Comparison of ENCODE assay signal across 4 cellular contexts in genomic region chr19:45881909-45882528, GRCh38.
TF ChIP-seq lines count a peak whose summit lies in the region.

No MANE protein-coding gene starts in this region.

TF ChIP-seq in SK-N-SH, 30 proteins besides CTCF, POLR2A, EP300 and RAD21:
- TF ChIP-seq IRF3 (IDR thresholded peaks at IDR 0.05; ENCODE audit: low read depth, low read length), result no peak
- no peak for TF ChIP-seq USF2 (IDR thresholded peaks at IDR 0.05; ENCODE audit: borderline replicate concordance, low read depth, low read length)

TF ChIP-seq in SK-N-SH treated with all-trans-retinoic acid at 6 μM for 48 hours, 23 proteins besides CTCF, POLR2A, EP300 and RAD21:
- TF ChIP-seq, protein P1, sequence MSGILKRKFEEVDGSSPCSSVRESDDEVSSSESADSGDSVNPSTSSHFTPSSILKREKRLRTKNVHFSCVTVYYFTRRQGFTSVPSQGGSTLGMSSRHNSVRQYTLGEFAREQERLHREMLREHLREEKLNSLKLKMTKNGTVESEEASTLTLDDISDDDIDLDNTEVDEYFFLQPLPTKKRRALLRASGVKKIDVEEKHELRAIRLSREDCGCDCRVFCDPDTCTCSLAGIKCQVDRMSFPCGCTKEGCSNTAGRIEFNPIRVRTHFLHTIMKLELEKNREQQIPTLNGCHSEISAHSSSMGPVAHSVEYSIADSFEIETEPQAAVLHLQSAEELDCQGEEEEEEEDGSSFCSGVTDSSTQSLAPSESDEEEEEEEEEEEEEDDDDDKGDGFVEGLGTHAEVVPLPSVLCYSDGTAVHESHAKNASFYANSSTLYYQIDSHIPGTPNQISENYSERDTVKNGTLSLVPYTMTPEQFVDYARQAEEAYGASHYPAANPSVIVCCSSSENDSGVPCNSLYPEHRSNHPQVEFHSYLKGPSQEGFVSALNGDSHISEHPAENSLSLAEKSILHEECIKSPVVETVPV (CRISPR knock-in tag; IDR thresholded peaks at IDR 0.05), result no peak
- TF ChIP-seq TOX (CRISPR knock-in tag; IDR thresholded peaks at IDR 0.05; ENCODE audit: borderline replicate concordance) (no peak), ISL1 (CRISPR knock-in tag; IDR thresholded peaks at IDR 0.05) (no peak), TSHZ2 (CRISPR knock-in tag; IDR thresholded peaks at IDR 0.05) (no peak), ZC3H10 (CRISPR knock-in tag; IDR thresholded peaks at IDR 0.05) (no peak), ARNTL (CRISPR knock-in tag; IDR thresholded peaks at IDR 0.05; ENCODE audit: borderline replicate concordance, low read depth) (no peak), SNAI2 (CRISPR knock-in tag; IDR thresholded peaks at IDR 0.05) (no peak), RARB (CRISPR knock-in tag; IDR thresholded peaks at IDR 0.05) (no peak)

TF ChIP-seq in WTC11, 78 proteins besides CTCF, POLR2A, EP300 and RAD21 (continues in another document):
- 0 out of 2 replicates have a peak, but pooled peaks have one; percentile 22 for TF ChIP-seq GABPB1 (CRISPR knock-in tag; IDR thresholded peaks at IDR 0.05)
- no peak for TF ChIP-seq ZNF219 (CRISPR knock-in tag; IDR thresholded peaks at IDR 0.05; ENCODE audit: borderline replicate concordance)
- TF ChIP-seq, protein P2, sequence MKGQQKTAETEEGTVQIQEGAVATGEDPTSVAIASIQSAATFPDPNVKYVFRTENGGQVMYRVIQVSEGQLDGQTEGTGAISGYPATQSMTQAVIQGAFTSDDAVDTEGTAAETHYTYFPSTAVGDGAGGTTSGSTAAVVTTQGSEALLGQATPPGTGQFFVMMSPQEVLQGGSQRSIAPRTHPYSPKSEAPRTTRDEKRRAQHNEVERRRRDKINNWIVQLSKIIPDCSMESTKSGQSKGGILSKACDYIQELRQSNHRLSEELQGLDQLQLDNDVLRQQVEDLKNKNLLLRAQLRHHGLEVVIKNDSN (CRISPR knock-in tag; IDR thresholded peaks at IDR 0.05), result no peak
- TF ChIP-seq KAT7 (CRISPR knock-in tag; IDR thresholded peaks at IDR 0.05; ENCODE audit: borderline replicate concordance), result no peak
- no peak for TF ChIP-seq E2F1 (CRISPR knock-in tag; IDR thresholded peaks at IDR 0.05)
- TF ChIP-seq SP1 (CRISPR knock-in tag; conservative IDR thresholded peaks at IDR 0.05), result peak; percentile 33; the same call in 1 of the 2 replicates
- no peak for TF ChIP-seq MYBL2 (CRISPR knock-in tag; IDR thresholded peaks at IDR 0.05)
- TF ChIP-seq FOXK1 (CRISPR knock-in tag; IDR thresholded peaks at IDR 0.05), result 0 out of 2 replicates have a peak, but pooled peaks have one; percentile 17
- peak; percentile 90 for TF ChIP-seq ZNF423 (CRISPR knock-in tag; IDR thresholded peaks at IDR 0.05)
- TF ChIP-seq CBFB (CRISPR knock-in tag; IDR thresholded peaks at IDR 0.05; ENCODE audit: low read depth), result no peak
- no peak for TF ChIP-seq AFF4 (CRISPR knock-in tag; IDR thresholded peaks at IDR 0.05; ENCODE audit: borderline replicate concordance)
- TF ChIP-seq AR (CRISPR knock-in tag; IDR thresholded peaks at IDR 0.05), result no peak
- no peak for TF ChIP-seq RORB (CRISPR knock-in tag; IDR thresholded peaks at IDR 0.05)
- TF ChIP-seq USF2 (CRISPR knock-in tag; IDR thresholded peaks at IDR 0.05), result no peak
- no peak for TF ChIP-seq MXD4 (CRISPR knock-in tag; IDR thresholded peaks at IDR 0.05; ENCODE audit: borderline replicate concordance)

TF ChIP-seq in HepG2, 621 proteins besides CTCF, POLR2A, EP300 and RAD21 (continues in another document):
- TF ChIP-seq, protein P3, sequence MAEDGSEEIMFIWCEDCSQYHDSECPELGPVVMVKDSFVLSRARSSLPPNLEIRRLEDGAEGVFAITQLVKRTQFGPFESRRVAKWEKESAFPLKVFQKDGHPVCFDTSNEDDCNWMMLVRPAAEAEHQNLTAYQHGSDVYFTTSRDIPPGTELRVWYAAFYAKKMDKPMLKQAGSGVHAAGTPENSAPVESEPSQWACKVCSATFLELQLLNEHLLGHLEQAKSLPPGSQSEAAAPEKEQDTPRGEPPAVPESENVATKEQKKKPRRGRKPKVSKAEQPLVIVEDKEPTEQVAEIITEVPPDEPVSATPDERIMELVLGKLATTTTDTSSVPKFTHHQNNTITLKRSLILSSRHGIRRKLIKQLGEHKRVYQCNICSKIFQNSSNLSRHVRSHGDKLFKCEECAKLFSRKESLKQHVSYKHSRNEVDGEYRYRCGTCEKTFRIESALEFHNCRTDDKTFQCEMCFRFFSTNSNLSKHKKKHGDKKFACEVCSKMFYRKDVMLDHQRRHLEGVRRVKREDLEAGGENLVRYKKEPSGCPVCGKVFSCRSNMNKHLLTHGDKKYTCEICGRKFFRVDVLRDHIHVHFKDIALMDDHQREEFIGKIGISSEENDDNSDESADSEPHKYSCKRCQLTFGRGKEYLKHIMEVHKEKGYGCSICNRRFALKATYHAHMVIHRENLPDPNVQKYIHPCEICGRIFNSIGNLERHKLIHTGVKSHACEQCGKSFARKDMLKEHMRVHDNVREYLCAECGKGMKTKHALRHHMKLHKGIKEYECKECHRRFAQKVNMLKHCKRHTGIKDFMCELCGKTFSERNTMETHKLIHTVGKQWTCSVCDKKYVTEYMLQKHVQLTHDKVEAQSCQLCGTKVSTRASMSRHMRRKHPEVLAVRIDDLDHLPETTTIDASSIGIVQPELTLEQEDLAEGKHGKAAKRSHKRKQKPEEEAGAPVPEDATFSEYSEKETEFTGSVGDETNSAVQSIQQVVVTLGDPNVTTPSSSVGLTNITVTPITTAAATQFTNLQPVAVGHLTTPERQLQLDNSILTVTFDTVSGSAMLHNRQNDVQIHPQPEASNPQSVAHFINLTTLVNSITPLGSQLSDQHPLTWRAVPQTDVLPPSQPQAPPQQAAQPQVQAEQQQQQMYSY (CRISPR knock-in tag; IDR thresholded peaks at IDR 0.05), result no peak
- TF ChIP-seq, protein P4, sequence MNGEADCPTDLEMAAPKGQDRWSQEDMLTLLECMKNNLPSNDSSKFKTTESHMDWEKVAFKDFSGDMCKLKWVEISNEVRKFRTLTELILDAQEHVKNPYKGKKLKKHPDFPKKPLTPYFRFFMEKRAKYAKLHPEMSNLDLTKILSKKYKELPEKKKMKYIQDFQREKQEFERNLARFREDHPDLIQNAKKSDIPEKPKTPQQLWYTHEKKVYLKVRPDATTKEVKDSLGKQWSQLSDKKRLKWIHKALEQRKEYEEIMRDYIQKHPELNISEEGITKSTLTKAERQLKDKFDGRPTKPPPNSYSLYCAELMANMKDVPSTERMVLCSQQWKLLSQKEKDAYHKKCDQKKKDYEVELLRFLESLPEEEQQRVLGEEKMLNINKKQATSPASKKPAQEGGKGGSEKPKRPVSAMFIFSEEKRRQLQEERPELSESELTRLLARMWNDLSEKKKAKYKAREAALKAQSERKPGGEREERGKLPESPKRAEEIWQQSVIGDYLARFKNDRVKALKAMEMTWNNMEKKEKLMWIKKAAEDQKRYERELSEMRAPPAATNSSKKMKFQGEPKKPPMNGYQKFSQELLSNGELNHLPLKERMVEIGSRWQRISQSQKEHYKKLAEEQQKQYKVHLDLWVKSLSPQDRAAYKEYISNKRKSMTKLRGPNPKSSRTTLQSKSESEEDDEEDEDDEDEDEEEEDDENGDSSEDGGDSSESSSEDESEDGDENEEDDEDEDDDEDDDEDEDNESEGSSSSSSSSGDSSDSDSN (CRISPR knock-in tag; IDR thresholded peaks at IDR 0.05), result no peak
- TF ChIP-seq JARID2 (CRISPR knock-in tag; IDR thresholded peaks at IDR 0.05; ENCODE audit: insufficient replicate concordance), result no peak
- TF ChIP-seq BRCA1 (CRISPR knock-in tag; IDR thresholded peaks at IDR 0.05), result no peak
- TF ChIP-seq ZNF512B (CRISPR knock-in tag; IDR thresholded peaks at IDR 0.05; ENCODE audit: borderline replicate concordance), result no peak
- TF ChIP-seq NFRKB (IDR thresholded peaks at IDR 0.05), result no peak
- TF ChIP-seq HMG20A (CRISPR knock-in tag; IDR thresholded peaks at IDR 0.05; ENCODE audit: borderline replicate concordance), result 0 out of 2 replicates have a peak, but pooled peaks have one; percentile 27
- no peak for TF ChIP-seq NPAS2 (CRISPR knock-in tag; IDR thresholded peaks at IDR 0.05; ENCODE audit: borderline replicate concordance)
- peak; percentile 68; the same call in 1 of the 2 replicates for TF ChIP-seq MED13 (CRISPR knock-in tag; IDR thresholded peaks at IDR 0.05)
- no peak for TF ChIP-seq MBNL3 (CRISPR knock-in tag; conservative IDR thresholded peaks at IDR 0.05)
- no peak for TF ChIP-seq ZNF20 (CRISPR knock-in tag; IDR thresholded peaks at IDR 0.05)
- TF ChIP-seq SP2 (CRISPR knock-in tag; IDR thresholded peaks at IDR 0.05), result 0 out of 2 replicates have a peak, but pooled peaks have one; percentile 24
- TF ChIP-seq, protein P5, sequence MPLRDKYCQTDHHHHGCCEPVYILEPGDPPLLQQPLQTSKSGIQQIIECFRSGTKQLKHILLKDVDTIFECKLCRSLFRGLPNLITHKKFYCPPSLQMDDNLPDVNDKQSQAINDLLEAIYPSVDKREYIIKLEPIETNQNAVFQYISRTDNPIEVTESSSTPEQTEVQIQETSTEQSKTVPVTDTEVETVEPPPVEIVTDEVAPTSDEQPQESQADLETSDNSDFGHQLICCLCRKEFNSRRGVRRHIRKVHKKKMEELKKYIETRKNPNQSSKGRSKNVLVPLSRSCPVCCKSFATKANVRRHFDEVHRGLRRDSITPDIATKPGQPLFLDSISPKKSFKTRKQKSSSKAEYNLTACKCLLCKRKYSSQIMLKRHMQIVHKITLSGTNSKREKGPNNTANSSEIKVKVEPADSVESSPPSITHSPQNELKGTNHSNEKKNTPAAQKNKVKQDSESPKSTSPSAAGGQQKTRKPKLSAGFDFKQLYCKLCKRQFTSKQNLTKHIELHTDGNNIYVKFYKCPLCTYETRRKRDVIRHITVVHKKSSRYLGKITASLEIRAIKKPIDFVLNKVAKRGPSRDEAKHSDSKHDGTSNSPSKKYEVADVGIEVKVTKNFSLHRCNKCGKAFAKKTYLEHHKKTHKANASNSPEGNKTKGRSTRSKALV (CRISPR knock-in tag; IDR thresholded peaks at IDR 0.05), result no peak; the same call in 1 of the 2 replicates
- TF ChIP-seq, protein P6, sequence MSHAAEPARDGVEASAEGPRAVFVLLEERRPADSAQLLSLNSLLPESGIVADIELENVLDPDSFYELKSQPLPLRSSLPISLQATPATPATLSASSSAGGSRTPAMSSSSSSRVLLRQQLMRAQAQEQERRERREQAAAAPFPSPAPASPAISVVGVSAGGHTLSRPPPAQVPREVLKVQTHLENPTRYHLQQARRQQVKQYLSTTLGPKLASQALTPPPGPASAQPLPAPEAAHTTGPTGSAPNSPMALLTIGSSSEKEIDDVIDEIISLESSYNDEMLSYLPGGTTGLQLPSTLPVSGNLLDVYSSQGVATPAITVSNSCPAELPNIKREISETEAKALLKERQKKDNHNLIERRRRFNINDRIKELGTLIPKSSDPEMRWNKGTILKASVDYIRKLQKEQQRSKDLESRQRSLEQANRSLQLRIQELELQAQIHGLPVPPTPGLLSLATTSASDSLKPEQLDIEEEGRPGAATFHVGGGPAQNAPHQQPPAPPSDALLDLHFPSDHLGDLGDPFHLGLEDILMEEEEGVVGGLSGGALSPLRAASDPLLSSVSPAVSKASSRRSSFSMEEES (CRISPR knock-in tag; IDR thresholded peaks at IDR 0.05), result peak; percentile 62; the same call in 1 of the 2 replicates
- no peak for TF ChIP-seq RELA (CRISPR knock-in tag; IDR thresholded peaks at IDR 0.05)
- TF ChIP-seq SNAPC2 (CRISPR knock-in tag; IDR thresholded peaks at IDR 0.05), result peak; percentile 88; the same call in 1 of the 2 replicates
- TF ChIP-seq, protein P7, sequence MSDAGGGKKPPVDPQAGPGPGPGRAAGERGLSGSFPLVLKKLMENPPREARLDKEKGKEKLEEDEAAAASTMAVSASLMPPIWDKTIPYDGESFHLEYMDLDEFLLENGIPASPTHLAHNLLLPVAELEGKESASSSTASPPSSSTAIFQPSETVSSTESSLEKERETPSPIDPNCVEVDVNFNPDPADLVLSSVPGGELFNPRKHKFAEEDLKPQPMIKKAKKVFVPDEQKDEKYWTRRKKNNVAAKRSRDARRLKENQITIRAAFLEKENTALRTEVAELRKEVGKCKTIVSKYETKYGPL (CRISPR knock-in tag; IDR thresholded peaks at IDR 0.05), result no peak
- TF ChIP-seq KDM2A (CRISPR knock-in tag; IDR thresholded peaks at IDR 0.05; ENCODE audit: borderline replicate concordance, low read depth), result no peak
- no peak for TF ChIP-seq MAF1 (CRISPR knock-in tag; IDR thresholded peaks at IDR 0.05; ENCODE audit: borderline replicate concordance)
- TF ChIP-seq ZNF556 (CRISPR knock-in tag; IDR thresholded peaks at IDR 0.05; ENCODE audit: borderline replicate concordance), result 0 out of 2 replicates have a peak, but pooled peaks have one; percentile 12
- no peak for TF ChIP-seq ZFAT (CRISPR knock-in tag; conservative IDR thresholded peaks at IDR 0.05)
- TF ChIP-seq KAT7 (CRISPR knock-in tag; IDR thresholded peaks at IDR 0.05; ENCODE audit: borderline replicate concordance), result no peak
- TF ChIP-seq AGO1 (IDR thresholded peaks at IDR 0.05; ENCODE audit: low read depth, low read length, poor library complexity, severe bottlenecking), result no peak
- TF ChIP-seq ZNF256 (CRISPR knock-in tag; conservative IDR thresholded peaks at IDR 0.05), result no peak
- TF ChIP-seq KLF16 (CRISPR knock-in tag; IDR thresholded peaks at IDR 0.05), result no peak; a peak in 1 of 4 replicates
- TF ChIP-seq KMT2A (CRISPR knock-in tag; IDR thresholded peaks at IDR 0.05), result no peak
- TF ChIP-seq ZNF773 (CRISPR knock-in tag; IDR thresholded peaks at IDR 0.05; ENCODE audit: borderline replicate concordance), result no peak
- TF ChIP-seq TRIM24 (CRISPR knock-in tag; IDR thresholded peaks at IDR 0.05), result no peak
- TF ChIP-seq RBAK (CRISPR knock-in tag; IDR thresholded peaks at IDR 0.05), result no peak
- 0 out of 2 replicates have a peak, but pooled peaks have one; percentile 30 for TF ChIP-seq GFI1 (CRISPR knock-in tag; IDR thresholded peaks at IDR 0.05; ENCODE audit: borderline replicate concordance)
- TF ChIP-seq, protein P8, sequence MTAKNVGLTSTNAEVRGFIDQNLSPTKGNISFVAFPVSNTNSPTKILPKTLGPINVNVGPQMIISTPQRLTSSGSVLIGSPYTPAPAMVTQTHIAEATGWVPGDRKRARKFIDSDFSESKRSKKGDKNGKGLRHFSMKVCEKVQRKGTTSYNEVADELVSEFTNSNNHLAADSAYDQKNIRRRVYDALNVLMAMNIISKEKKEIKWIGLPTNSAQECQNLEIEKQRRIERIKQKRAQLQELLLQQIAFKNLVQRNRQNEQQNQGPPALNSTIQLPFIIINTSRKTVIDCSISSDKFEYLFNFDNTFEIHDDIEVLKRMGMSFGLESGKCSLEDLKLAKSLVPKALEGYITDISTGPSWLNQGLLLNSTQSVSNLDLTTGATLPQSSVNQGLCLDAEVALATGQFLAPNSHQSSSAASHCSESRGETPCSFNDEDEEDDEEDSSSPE (CRISPR knock-in tag; IDR thresholded peaks at IDR 0.05), result no peak
- TF ChIP-seq ZNF605 (CRISPR knock-in tag; IDR thresholded peaks at IDR 0.05), result peak; percentile 62; the same call in 1 of the 2 replicates
